ENCODE assay signal across 7 cellular contexts in genomic region chr4:181802207-181802606, GRCh38.
"Had no signal": no experiment of that assay in that cellular context is flagged by ENCODE, and none has a peak within 500 bp of the region (broad histone marks: within the 10 kb centered on the region; RNA-seq: fewer than 3 reads in every experiment).

No MANE protein-coding gene starts in this region.

- H3K4me3 ChIP-seq: GM23338, K562 had no signal

- H2AFZ ChIP-seq: GM23338 had no signal

- DNase-seq: H9, HCEC 1CT, IMR-90 had no signal

- FAIRE-seq: H1, H54, K562 had no signal

- H3K4me2 ChIP-seq: GM23338 had no signal
